1 cellular context compared by ENCODE assay signal in the genomic region with DNA sequence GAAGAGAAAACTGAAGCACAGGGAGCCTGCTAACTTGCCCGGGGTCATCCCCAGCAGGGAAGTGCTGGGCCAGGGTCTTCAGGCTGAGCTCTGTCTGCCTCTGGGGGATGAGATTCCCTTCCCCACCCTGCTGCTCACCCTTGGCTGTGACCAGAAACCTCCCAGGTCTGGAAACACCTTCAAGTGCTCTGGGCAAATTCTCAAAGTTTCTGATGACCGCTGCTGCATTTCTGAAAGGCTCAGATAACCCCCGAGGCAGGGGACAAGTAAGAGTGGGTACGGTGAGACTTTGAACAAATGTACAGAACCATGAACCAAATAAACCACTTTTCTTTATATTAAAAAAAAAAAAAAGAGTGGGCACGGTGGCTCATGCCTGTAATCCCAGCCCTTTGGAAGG.
TF ChIP-seq lines count a peak whose summit lies in the region.

No MANE protein-coding gene starts in this region.

TF ChIP-seq in SK-N-SH treated with all-trans-retinoic acid at 6 μM for 48 hours, 23 proteins besides CTCF, POLR2A, EP300 and RAD21 (continued from another document):
- TF ChIP-seq, protein P1, sequence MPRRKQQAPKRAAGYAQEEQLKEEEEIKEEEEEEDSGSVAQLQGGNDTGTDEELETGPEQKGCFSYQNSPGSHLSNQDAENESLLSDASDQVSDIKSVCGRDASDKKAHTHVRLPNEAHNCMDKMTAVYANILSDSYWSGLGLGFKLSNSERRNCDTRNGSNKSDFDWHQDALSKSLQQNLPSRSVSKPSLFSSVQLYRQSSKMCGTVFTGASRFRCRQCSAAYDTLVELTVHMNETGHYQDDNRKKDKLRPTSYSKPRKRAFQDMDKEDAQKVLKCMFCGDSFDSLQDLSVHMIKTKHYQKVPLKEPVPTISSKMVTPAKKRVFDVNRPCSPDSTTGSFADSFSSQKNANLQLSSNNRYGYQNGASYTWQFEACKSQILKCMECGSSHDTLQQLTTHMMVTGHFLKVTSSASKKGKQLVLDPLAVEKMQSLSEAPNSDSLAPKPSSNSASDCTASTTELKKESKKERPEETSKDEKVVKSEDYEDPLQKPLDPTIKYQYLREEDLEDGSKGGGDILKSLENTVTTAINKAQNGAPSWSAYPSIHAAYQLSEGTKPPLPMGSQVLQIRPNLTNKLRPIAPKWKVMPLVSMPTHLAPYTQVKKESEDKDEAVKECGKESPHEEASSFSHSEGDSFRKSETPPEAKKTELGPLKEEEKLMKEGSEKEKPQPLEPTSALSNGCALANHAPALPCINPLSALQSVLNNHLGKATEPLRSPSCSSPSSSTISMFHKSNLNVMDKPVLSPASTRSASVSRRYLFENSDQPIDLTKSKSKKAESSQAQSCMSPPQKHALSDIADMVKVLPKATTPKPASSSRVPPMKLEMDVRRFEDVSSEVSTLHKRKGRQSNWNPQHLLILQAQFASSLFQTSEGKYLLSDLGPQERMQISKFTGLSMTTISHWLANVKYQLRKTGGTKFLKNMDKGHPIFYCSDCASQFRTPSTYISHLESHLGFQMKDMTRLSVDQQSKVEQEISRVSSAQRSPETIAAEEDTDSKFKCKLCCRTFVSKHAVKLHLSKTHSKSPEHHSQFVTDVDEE (CRISPR knock-in tag; IDR thresholded peaks at IDR 0.05), result no peak
- TF ChIP-seq, protein P2, sequence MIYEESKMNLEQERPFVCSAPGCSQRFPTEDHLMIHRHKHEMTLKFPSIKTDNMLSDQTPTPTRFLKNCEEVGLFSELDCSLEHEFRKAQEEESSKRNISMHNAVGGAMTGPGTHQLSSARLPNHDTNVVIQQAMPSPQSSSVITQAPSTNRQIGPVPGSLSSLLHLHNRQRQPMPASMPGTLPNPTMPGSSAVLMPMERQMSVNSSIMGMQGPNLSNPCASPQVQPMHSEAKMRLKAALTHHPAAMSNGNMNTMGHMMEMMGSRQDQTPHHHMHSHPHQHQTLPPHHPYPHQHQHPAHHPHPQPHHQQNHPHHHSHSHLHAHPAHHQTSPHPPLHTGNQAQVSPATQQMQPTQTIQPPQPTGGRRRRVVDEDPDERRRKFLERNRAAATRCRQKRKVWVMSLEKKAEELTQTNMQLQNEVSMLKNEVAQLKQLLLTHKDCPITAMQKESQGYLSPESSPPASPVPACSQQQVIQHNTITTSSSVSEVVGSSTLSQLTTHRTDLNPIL (CRISPR knock-in tag; IDR thresholded peaks at IDR 0.05; ENCODE audit: low read depth), result no peak
- TF ChIP-seq ZFP3 (CRISPR knock-in tag; IDR thresholded peaks at IDR 0.05) (no peak), SNAI2 (CRISPR knock-in tag; IDR thresholded peaks at IDR 0.05) (no peak)
TF ChIP-seq in SK-N-SH treated with all-trans-retinoic acid at 6 μM for 48 hours: peak in this region for 0.
